18 cellular contexts compared by ENCODE assay signal in the genomic region with DNA sequence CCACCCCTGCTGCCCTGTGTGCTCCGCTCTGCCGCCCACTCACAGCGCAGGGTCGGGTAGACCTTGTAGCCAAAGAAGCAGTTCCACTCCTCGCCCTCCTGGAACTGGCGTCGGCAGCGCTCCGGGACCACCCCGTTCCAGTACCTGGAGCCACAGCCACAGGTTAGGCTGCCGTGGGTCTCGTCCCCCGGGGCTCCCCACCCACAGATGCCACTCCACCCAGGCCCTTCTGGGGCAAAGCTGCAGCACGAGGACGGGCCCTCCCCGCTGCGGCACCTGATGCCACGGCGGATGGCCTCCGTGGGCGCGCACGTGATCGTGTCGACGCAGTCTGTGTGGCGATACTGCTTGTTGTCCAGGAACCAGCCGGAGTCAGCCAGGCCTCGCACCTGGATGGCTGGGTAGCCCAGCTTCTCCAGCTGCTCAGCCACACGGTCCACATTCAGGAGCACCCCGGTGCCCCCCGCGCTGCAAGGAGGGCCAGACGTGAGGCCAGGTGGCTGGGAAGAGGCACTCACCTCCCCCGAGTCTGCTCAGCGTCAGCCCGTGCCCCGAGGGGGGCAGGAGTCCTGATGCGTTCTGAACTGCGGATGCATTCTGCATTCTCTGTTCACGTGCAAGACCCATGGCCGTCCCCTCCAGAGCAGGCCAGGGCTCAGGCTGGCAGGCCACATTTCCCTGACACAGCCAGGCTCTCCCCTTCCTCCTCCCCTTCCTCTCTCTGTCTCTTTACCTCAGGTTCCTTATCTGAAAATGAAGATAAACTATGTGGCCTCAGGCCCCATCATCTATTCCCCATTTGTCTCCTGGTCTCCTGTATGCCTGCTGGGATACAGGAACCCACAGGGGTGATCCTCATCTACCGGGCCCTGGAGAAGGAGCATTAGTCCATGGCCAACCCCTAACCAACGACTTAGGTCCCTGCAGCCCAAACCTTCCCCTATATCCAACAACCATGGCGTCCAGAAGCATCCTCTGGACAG. TPM values are rescaled to one million over a fixed set of nuclear protein-coding genes. Genes with fewer than 3 reads are reported as not detected.
"Had no signal": no experiment of that assay in that cellular context is flagged by ENCODE, and none has a peak within 500 bp of the region (broad histone marks: within the 10 kb centered on the region; RNA-seq: fewer than 3 reads in every experiment).

No MANE protein-coding gene starts in this region.

- H3K27ac ChIP-seq: hepatocyte, ovary, sigmoid colon, spleen had no signal

- H3K9me3 ChIP-seq: ovary, sigmoid colon, spleen had no signal

- H3K79me2 ChIP-seq: hepatocyte had no signal

- H3K36me3 Mint-ChIP-seq: activated naive CD8-positive, alpha-beta T cell had no signal

- H3K27ac Mint-ChIP-seq: activated naive CD8-positive, alpha-beta T cell; nephron had no signal

- H3K4me3 Mint-ChIP-seq: activated naive CD8-positive, alpha-beta T cell; stimulated activated naive CD8-positive, alpha-beta T cell treated with anti-CD3 and anti-CD28 coated beads, Interleukin-15, amount 100 ng/mL, for 72 hours had no signal

- H3K4me3 ChIP-seq: hepatocyte, ovary, sigmoid colon, spleen had no signal

- H3K4me1 Mint-ChIP-seq: nephron had no signal

- DNase-seq: activated CD4-positive, alpha-beta T cell treated with anti-CD3 and anti-CD28 coated beads, Interleukin-2, amount 50 U/mL, for 48 hours; activated CD4-positive, CD25-positive, alpha-beta regulatory T cell treated with anti-CD3 and anti-CD28 coated beads, Interleukin-2, amount 50 U/mL, for 72 hours; activated effector memory CD4-positive, alpha-beta T cell treated with anti-CD3 and anti-CD28 coated beads, Interleukin-2, amount 50 U/mL, for 16 hours; activated T-cell treated with anti-CD3 and anti-CD28 coated beads, Interleukin-2, amount 50 U/mL, for 1 hour; amniotic stem cell; caudate nucleus; ovary; sigmoid colon; spleen; stimulated activated naive CD8-positive, alpha-beta T cell treated with anti-CD3 and anti-CD28 coated beads, Interleukin-15, amount 100 ng/mL, for 72 hours had no signal

- H3K4me2 ChIP-seq: hepatocyte had no signal

- H3K9me3 Mint-ChIP-seq: nephron; stimulated activated naive CD8-positive, alpha-beta T cell treated with anti-CD3 and anti-CD28 coated beads, Interleukin-15, amount 100 ng/mL, for 72 hours had no signal

- H3K36me3 ChIP-seq: ovary, sigmoid colon, spleen had no signal

- ATAC-seq: esophagus mucosa; stimulated activated naive CD8-positive, alpha-beta T cell treated with anti-CD3 and anti-CD28 coated beads, Interleukin-15, amount 100 ng/mL, for 72 hours had no signal

RNA-seq across cellular contexts. Expression of a gene that starts 4.1 kb away (rescaled TPM):
- total RNA-seq: esophagus mucosa, sigmoid colon had no signal

RNA-seq across cellular contexts. Expression of a gene that starts 9.9 kb away (rescaled TPM):
- total RNA-seq: esophagus mucosa, hepatocyte, kidney epithelial cell, lower leg skin, ovary, sigmoid colon, spleen, temporal lobe, ureter had no signal
- polyA plus RNA-seq: ovary, sigmoid colon, spleen had no signal
